Comparison of ENCODE assay signal across 1 cellular context in genomic region chr3:157130881-157131251, GRCh38.
TF ChIP-seq lines count a peak whose summit lies in the region.

No MANE protein-coding gene starts in this region.

TF ChIP-seq in GM23338, 12 proteins besides CTCF, POLR2A, EP300 and RAD21 (continued from another document):
- TF ChIP-seq REST (IDR thresholded peaks at IDR 0.05; ENCODE audit: unreplicated experiment): no peak
- no peak for TF ChIP-seq NANOG (IDR thresholded peaks at IDR 0.05; ENCODE audit: borderline replicate concordance)
- no peak for TF ChIP-seq CREB1 (CRISPR knock-in tag; IDR thresholded peaks at IDR 0.05; ENCODE audit: low read depth)
